In the genomic region with DNA sequence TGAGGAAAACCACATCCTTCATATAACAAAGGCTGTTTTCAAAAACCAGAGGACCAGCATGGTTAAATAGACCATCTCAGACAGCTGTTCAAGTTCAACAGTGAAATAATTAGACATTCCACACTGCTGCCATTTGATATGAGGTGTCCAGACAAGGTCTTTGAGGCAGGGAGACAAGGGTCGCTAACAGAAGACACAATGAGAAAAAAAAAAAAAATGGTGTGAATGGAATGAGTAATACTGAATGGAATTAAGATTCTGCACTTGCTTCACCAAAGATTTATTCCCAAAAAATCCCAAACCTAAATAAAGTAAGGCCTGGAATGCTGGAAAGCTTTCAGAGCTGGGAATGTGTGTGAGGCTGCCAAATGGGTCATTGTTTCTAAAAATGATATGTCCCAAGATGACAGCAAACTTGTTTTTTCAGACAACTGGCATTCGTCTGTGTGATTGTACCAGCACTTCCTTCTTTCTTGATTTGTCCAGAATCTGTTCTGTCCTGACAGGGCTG, we compare ENCODE assay signal across 11 cellular contexts.
DNase-seq lines count a peak whose midpoint lies in the region.
"Had no signal": no experiment of that assay in that cellular context is flagged by ENCODE, and none has a peak within 500 bp of the region (broad histone marks: within the 10 kb centered on the region; RNA-seq: fewer than 3 reads in every experiment).

No MANE protein-coding gene starts in this region.

- H3K27ac ChIP-seq in Karpas-422 (ENCODE audit: low read length), result peak overlapping the region; percentile 25
- H3K27ac ChIP-seq: prostate gland had no signal

- H3K4me3 ChIP-seq in Karpas-422 (ENCODE audit: low read length), result no peak overlapping the region
- H3K4me3 ChIP-seq: prostate gland had no signal

- DNase-seq in NCI-H2171 treated with DMSO at 0.1 percent for 48 hours (lab: John Stamatoyannopoulos, UW), result peak; percentile 19
- no peak for DNase-seq in NCI-H2171 (lab: John Stamatoyannopoulos, UW)
- DNase-seq in Karpas-422, result no peak
- peak; percentile 25 to 82 for DNase-seq in dermis microvascular lymphatic vessel endothelial cell (ENCODE audit: low read depth in 2 of 2)
- DNase-seq in renal cortical epithelial cell (ENCODE audit: low read depth), result peak; percentile 61
- DNase-seq in NCI-H187 treated with DMSO at 0.1 percent for 48 hours (lab: John Stamatoyannopoulos, UW), result no peak
- DNase-seq in SW 1271 (lab: John Stamatoyannopoulos, UW), result no peak
- DNase-seq in ureter (ENCODE audit: low spot score), result no peak
- DNase-seq: activated CD4-positive, alpha-beta T cell treated with anti-CD3 and anti-CD28 coated beads, Interleukin-2, amount 50 U/mL, for 48 hours; stimulated activated naive B cell treated with anti-CD40 and anti-IgM and Interleukin-4, amounts not matched to agents 10 μg/mL and 1 μg/mL and 100 μg/mL, for 72 hours had no signal

- peaks cover 32% of the 10 kb centered on the region for H3K4me1 ChIP-seq in Karpas-422 (ENCODE audit: low read length)
- H3K4me1 ChIP-seq: prostate gland had no signal

- no peak overlapping the region for H2AFZ ChIP-seq in Karpas-422 (ENCODE audit: low read length)

- no peaks in the 10 kb centered on the region for H3K36me3 ChIP-seq in Karpas-422 (ENCODE audit: insufficient read depth, low read length)
- H3K36me3 ChIP-seq: prostate gland had no signal

- no peaks in the 10 kb centered on the region for H3K9me3 ChIP-seq in Karpas-422 (ENCODE audit: low read length)
- H3K9me3 ChIP-seq: prostate gland had no signal

- no peak overlapping the region for H3K9ac ChIP-seq in Karpas-422 (ENCODE audit: low read length)

- no peaks in the 10 kb centered on the region for H3K9me2 ChIP-seq in Karpas-422 (replicated peaks; ENCODE audit: insufficient read depth, low read length)

- H3K27me3 ChIP-seq in Karpas-422 (ENCODE audit: low read length), result no peaks in the 10 kb centered on the region

- H3K4me2 ChIP-seq in Karpas-422 (ENCODE audit: low read depth, low read length, poor library complexity, severe bottlenecking), result no peak overlapping the region

- H4K20me1 ChIP-seq in Karpas-422 (ENCODE audit: insufficient read depth, low read depth, low read length), result no peaks in the 10 kb centered on the region

- no peaks in the 10 kb centered on the region for H3K79me2 ChIP-seq in Karpas-422 (ENCODE audit: low read length)

Comparison
In these comparisons a context has a peak if more than half of its experiments do, and no peak if none do; other contexts are left out.
1. DNase-seq: peak in NCI-H2171 treated with DMSO at 0.1 percent for 48 hours (single experiment), dermis microvascular lymphatic vessel endothelial cell (2 of 2) and renal cortical epithelial cell (single experiment); none in NCI-H2171 (single experiment), Karpas-422 (single experiment), NCI-H187 treated with DMSO at 0.1 percent for 48 hours (single experiment), SW 1271 (0 of 2) and ureter (single experiment).